ENCODE assay signal across 21 cellular contexts in the genomic region with DNA sequence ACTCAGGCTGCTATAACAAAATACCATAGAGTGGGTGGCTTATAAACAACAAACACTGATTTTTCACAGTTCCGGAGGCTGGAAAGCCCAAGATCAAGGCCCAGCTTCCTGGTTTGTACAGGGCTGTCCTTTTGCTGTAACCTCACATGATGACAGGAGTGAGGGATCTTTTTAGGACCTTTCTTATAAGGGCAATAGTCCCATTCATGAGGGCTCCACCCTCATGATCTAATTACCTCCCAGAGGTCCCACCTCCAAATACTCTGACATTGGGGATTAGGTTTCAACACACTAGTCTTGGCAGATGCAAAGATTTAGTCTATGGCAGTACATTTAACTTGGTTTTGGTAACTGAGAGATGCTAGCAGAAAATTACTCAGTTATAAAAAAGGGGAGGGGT. TPM values are rescaled to one million over a fixed set of nuclear protein-coding genes. Genes with fewer than 3 reads are reported as not detected.
A peak's percentile ranks its signal among the peaks of the same experiment; 100 is the strongest.
DNase-seq lines count a peak whose midpoint lies in the region; ATAC-seq, FAIRE-seq and TF ChIP-seq lines count a peak whose summit lies in the region.
"Had no signal": no experiment of that assay in that cellular context is flagged by ENCODE, and none has a peak within 500 bp of the region (broad histone marks: within the 10 kb centered on the region; RNA-seq: fewer than 3 reads in every experiment).

No MANE protein-coding gene starts in this region.

- H3K9ac ChIP-seq in GM12878 (ENCODE audit: control insufficient read depth, insufficient read depth, low read length) (no peak overlapping the region), skeletal muscle tissue (ENCODE audit: low read depth in 1 of 3, low read length in 3 of 3) (no peak overlapping the region)

- no peak overlapping the region for H3K4me3 Mint-ChIP-seq in activated CD4-positive, alpha-beta memory T cell treated with anti-CD3 and anti-CD28 coated beads, Interleukin-2, amount 10 ng/mL, durations not matched to agents 7 days and 5 days
- no peak overlapping the region for H3K4me3 Mint-ChIP-seq in activated CD4-positive, alpha-beta memory T cell treated with anti-CD3 and anti-CD28 coated beads for 36 hours
- H3K4me3 Mint-ChIP-seq: CD8-positive, alpha-beta T cell had no signal

- H3K4me1 ChIP-seq in GM12878 (ENCODE audit: control insufficient read depth, insufficient read depth, low read length) = peaks cover 6% of the 10 kb centered on the region; the same call in 1 of the 2 replicates
- peaks cover 5 to 22% (median 18%) of the 10 kb centered on the region in 3 donors for H3K4me1 ChIP-seq in skeletal muscle tissue (ENCODE audit: control insufficient read depth in 3 of 3, insufficient read depth in 3 of 3, low read length in 3 of 3)
- H3K4me1 ChIP-seq in OCI-LY7 (ENCODE audit: insufficient read depth, low read length, poor library complexity, severe bottlenecking) = no peaks in the 10 kb centered on the region
- H3K4me1 ChIP-seq: SJCRH30 had no signal

- ATAC-seq in GM12878 (no peak), GM18505 (IDR thresholded peaks at IDR 0.05; ENCODE audit: unreplicated experiment) (no peak)
- ATAC-seq: CD8-positive, alpha-beta T cell; HepG2 had no signal

- no peak for TF ChIP-seq CTCF in HL-60 (IDR thresholded peaks at IDR 0.05; ENCODE audit: insufficient read depth, low read length)
- no peak for TF ChIP-seq CTCF in GM12878 (IDR thresholded peaks at IDR 0.05 in 2 of 3, conservative IDR thresholded peaks at IDR 0.05 in 1 of 3; ENCODE audit: control insufficient read depth in 2 of 3, extremely low read depth in 1 of 3, insufficient read depth in 1 of 3, low read depth in 3 of 3, low read length in 3 of 3)
- TF ChIP-seq CTCF in OCI-LY7 (conservative IDR thresholded peaks at IDR 0.05; ENCODE audit: low read length) = no peak

- SMC1A ChIA-PET in GM12878 (lab: Charles Lee; ENCODE audit: uncharacterized antibody, unreplicated experiment) = interaction anchor here (0.6 to 1.2 kb wide), 2 partner anchors 14 to 72 kb away, joined by 3 read pairs; no protein-coding TSS in a partner anchor

- H3K27ac ChIP-seq in HL-60 (replicated peaks) (peak overlapping the region; percentile 7; the same call in 1 of the 2 replicates), GM12878 (ENCODE audit: control insufficient read depth, insufficient read depth) (no peak overlapping the region), skeletal muscle tissue (ENCODE audit: low read depth, low read length) (peak overlapping the region; percentile 27), OCI-LY7 (ENCODE audit: low read depth, low read length, poor library complexity, severe bottlenecking) (no peak overlapping the region)
- H3K27ac ChIP-seq: SJCRH30 had no signal

- POLR2A ChIA-PET in activated CD4-positive, alpha-beta memory T cell treated with anti-CD3 and anti-CD28 coated beads, Interleukin-2, amount 10 ng/mL, durations not matched to agents 7 days and 5 days (lab: Charles Lee) = interaction anchor here (1.8 to 3.1 kb wide), 2 partner anchors 21 to 102 kb away, joined by 5 to 21 read pairs; a partner anchor contains a TSS
- POLR2A ChIA-PET in activated CD4-positive, alpha-beta memory T cell treated with anti-CD3 and anti-CD28 coated beads for 36 hours (lab: Charles Lee) = no interaction called here
- POLR2A ChIA-PET in GM12878 (lab: Charles Lee) = interaction anchor here (0.6 to 0.8 kb wide), 2 partner anchors 14 to 337 kb away, joined by 3 to 4 read pairs; no protein-coding TSS in a partner anchor
- POLR2A ChIA-PET in OCI-LY7 (lab: Charles Lee) = interaction anchor here (0.7 to 1.0 kb wide), 2 partner anchors 16 to 215 kb away, joined by 3 read pairs; no protein-coding TSS in a partner anchor

- H3K9me3 ChIP-seq in GM12878 (replicated peaks; ENCODE audit: control insufficient read depth, insufficient read depth, low read length) = no peaks in the 10 kb centered on the region
- no peaks in the 10 kb centered on the region for H3K9me3 ChIP-seq in skeletal muscle tissue (ENCODE audit: control insufficient read depth in 3 of 3, low read length in 3 of 3)
- H3K9me3 ChIP-seq in OCI-LY7 (ENCODE audit: low read length) = no peaks in the 10 kb centered on the region
- H3K9me3 ChIP-seq: BE2C, SJCRH30 had no signal

- H3K79me2 ChIP-seq in GM12878 (ENCODE audit: control insufficient read depth, insufficient read depth, low read length) (no peaks in the 10 kb centered on the region), OCI-LY7 (ENCODE audit: insufficient read depth, low read depth, low read length) (no peaks in the 10 kb centered on the region)

- intact Hi-C loops in activated CD4-positive, alpha-beta memory T cell treated with anti-CD3 and anti-CD28 coated beads for 36 hours (cut with micrococcal nuclease) = no loop called here
- intact Hi-C loops in GM12878 (cut with micrococcal nuclease; ENCODE audit: unreplicated experiment) = no loop called here
- intact Hi-C loops in OCI-LY7 (cut with micrococcal nuclease; ENCODE audit: unreplicated experiment) = no loop called here

- peak; percentile 18 for FAIRE-seq in GM12878 (lab: Jason Lieb, UNC)
- FAIRE-seq: A204.1, GM12891, GM18507, H1, HepG2 had no signal

- in situ Hi-C loops in GM12878 (cut with MboI) = no loop called here

- H3K36me3 ChIP-seq in GM12878 (ENCODE audit: control insufficient read depth in 2 of 2, insufficient read depth in 2 of 2, low read length in 1 of 2) = no peaks in the 10 kb centered on the region
- no peaks in the 10 kb centered on the region for H3K36me3 ChIP-seq in skeletal muscle tissue (ENCODE audit: control insufficient read depth in 3 of 3, insufficient read depth in 3 of 3, low read length in 3 of 3)
- H3K36me3 ChIP-seq in OCI-LY7 (ENCODE audit: insufficient read depth, low read length) = no peaks in the 10 kb centered on the region
- H3K36me3 ChIP-seq: BE2C, SJCRH30 had no signal

- no peak overlapping the region for H3K4me3 ChIP-seq in HL-60 (replicated peaks; ENCODE audit: insufficient read depth, low read length)
- no peak overlapping the region for H3K4me3 ChIP-seq in GM12878
- no peak overlapping the region for H3K4me3 ChIP-seq in skeletal muscle tissue (ENCODE audit: low read length in 3 of 3)
- no peak overlapping the region for H3K4me3 ChIP-seq in OCI-LY7 (ENCODE audit: low read depth, low read length, poor library complexity, severe bottlenecking)
- H3K4me3 ChIP-seq: SJCRH30 had no signal

- no peaks in the 10 kb centered on the region for H3K9me2 ChIP-seq in OCI-LY7 (ENCODE audit: insufficient read depth, low read length)

- DNase-seq in activated CD4-positive, alpha-beta memory T cell treated with anti-CD3 and anti-CD28 coated beads, Interleukin-2, amount 10 ng/mL, durations not matched to agents 7 days and 5 days = no peak
- no peak for DNase-seq in activated CD4-positive, alpha-beta memory T cell treated with anti-CD3 and anti-CD28 coated beads for 36 hours
- DNase-seq in HL-60 (ENCODE audit: low read depth in 1 of 2, low spot score in 1 of 2) = no peak
- DNase-seq in GM12878 (ENCODE audit: low read depth, low spot score) = no peak
- no peak for DNase-seq in OCI-LY7 (ENCODE audit: low spot score)
- DNase-seq: BE2C; CD8-positive, alpha-beta T cell; DMS53; EL; NCI-H1417; NCI-H187; NCI-H446; NCI-H526 treated with DMSO at 0.1 percent for 48 hours had no signal

- peaks cover 13% of the 10 kb centered on the region for H3K36me3 Mint-ChIP-seq in activated CD4-positive, alpha-beta memory T cell treated with anti-CD3 and anti-CD28 coated beads, Interleukin-2, amount 10 ng/mL, durations not matched to agents 7 days and 5 days (ENCODE audit: low read depth)
- H3K36me3 Mint-ChIP-seq in activated CD4-positive, alpha-beta memory T cell treated with anti-CD3 and anti-CD28 coated beads for 36 hours = no peaks in the 10 kb centered on the region
- H3K36me3 Mint-ChIP-seq: CD8-positive, alpha-beta T cell had no signal

- H3K27me3 ChIP-seq in HL-60 (ENCODE audit: insufficient read depth, poor library complexity, severe bottlenecking) (no peaks in the 10 kb centered on the region), GM12878 (replicated peaks in 1 of 2; ENCODE audit: control insufficient read depth in 2 of 2, insufficient read depth in 2 of 2, low read length in 1 of 2) (no peaks in the 10 kb centered on the region), skeletal muscle tissue (ENCODE audit: control insufficient read depth in 3 of 3, insufficient read depth in 3 of 3, low read length in 3 of 3) (no peaks in the 10 kb centered on the region)
- H3K27me3 ChIP-seq: BE2C, SJCRH30 had no signal

- H3K27me3 Mint-ChIP-seq in activated CD4-positive, alpha-beta memory T cell treated with anti-CD3 and anti-CD28 coated beads, Interleukin-2, amount 10 ng/mL, durations not matched to agents 7 days and 5 days = no peaks in the 10 kb centered on the region
- H3K27me3 Mint-ChIP-seq in activated CD4-positive, alpha-beta memory T cell treated with anti-CD3 and anti-CD28 coated beads for 36 hours = no peaks in the 10 kb centered on the region

- RAD21 ChIA-PET in GM12878 (lab: Charles Lee; ENCODE audit: unreplicated experiment) = interaction anchor here (1.3 kb wide), 1 partner anchor 9 kb away, joined by 7 read pairs; no protein-coding TSS in a partner anchor

- no TSS peak for BruUV-seq in GM12878 (replicated peaks; lab: Mats Ljungman, UMichigan)
- BruUV-seq in OCI-LY7 (replicated peaks; lab: Mats Ljungman, UMichigan) = no TSS peak

- no peak for TF ChIP-seq POLR2A in GM12878 (IDR thresholded peaks at IDR 0.05; ENCODE audit: low read depth, low read length)
- TF ChIP-seq POLR2A in GM18505 (IDR thresholded peaks at IDR 0.05; ENCODE audit: borderline replicate concordance, extremely low read depth, insufficient read depth, insufficient read length) = no peak

- TF ChIP-seq EP300 in GM12878 (IDR thresholded peaks at IDR 0.05; ENCODE audit: borderline replicate concordance in 1 of 2, control insufficient read depth in 1 of 2, low read depth in 2 of 2, low read length in 2 of 2) = no peak

- no peak for TF ChIP-seq RAD21 in GM12878 (IDR thresholded peaks at IDR 0.05; ENCODE audit: insufficient read depth, low read depth, low read length)

- H3K4me2 ChIP-seq in GM12878 (ENCODE audit: control insufficient read depth, insufficient read depth) (no peak overlapping the region), OCI-LY7 (ENCODE audit: low read length) (no peak overlapping the region)

- H2AFZ ChIP-seq in GM12878 (ENCODE audit: control insufficient read depth, low read depth, low read length) (no peak overlapping the region), OCI-LY7 (ENCODE audit: low read length) (no peak overlapping the region)

- CTCF ChIA-PET in activated CD4-positive, alpha-beta memory T cell treated with anti-CD3 and anti-CD28 coated beads, Interleukin-2, amount 10 ng/mL, durations not matched to agents 7 days and 5 days (lab: Charles Lee) = interaction anchor here (1.2 kb wide), 1 partner anchor 66 kb away, joined by 3 read pairs; no protein-coding TSS in a partner anchor
- CTCF ChIA-PET in activated CD4-positive, alpha-beta memory T cell treated with anti-CD3 and anti-CD28 coated beads for 36 hours (lab: Charles Lee) = no interaction called here
- CTCF ChIA-PET in GM12878 (lab: Yijun Ruan, JAX) = interaction anchor here (0.7 kb wide), 1 partner anchor 27 kb away, joined by 3 read pairs; no protein-coding TSS in a partner anchor
- CTCF ChIA-PET in OCI-LY7 (lab: Charles Lee; ENCODE audit: unreplicated experiment) = no interaction called here

- 100% methylated on average over 1 of the region's 1 CpG for WGBS in GM12878 (ENCODE audit: insufficient coverage, insufficient replicate concordance, low lambda C conversion rate, missing lambda C conversion rate)

- peak overlapping the region; percentile 23 for H3K27ac Mint-ChIP-seq in activated CD4-positive, alpha-beta memory T cell treated with anti-CD3 and anti-CD28 coated beads, Interleukin-2, amount 10 ng/mL, durations not matched to agents 7 days and 5 days
- H3K27ac Mint-ChIP-seq in activated CD4-positive, alpha-beta memory T cell treated with anti-CD3 and anti-CD28 coated beads for 36 hours = no peak overlapping the region
- H3K27ac Mint-ChIP-seq: CD8-positive, alpha-beta T cell had no signal

- H3K4me1 Mint-ChIP-seq in activated CD4-positive, alpha-beta memory T cell treated with anti-CD3 and anti-CD28 coated beads, Interleukin-2, amount 10 ng/mL, durations not matched to agents 7 days and 5 days = peaks cover 83% of the 10 kb centered on the region
- H3K4me1 Mint-ChIP-seq in activated CD4-positive, alpha-beta memory T cell treated with anti-CD3 and anti-CD28 coated beads for 36 hours (ENCODE audit: low read depth) = peaks cover 25% of the 10 kb centered on the region

- H4K20me1 ChIP-seq in GM12878 (ENCODE audit: control insufficient read depth, insufficient read depth) (no peaks in the 10 kb centered on the region), OCI-LY7 (ENCODE audit: insufficient read depth, low read length) (no peaks in the 10 kb centered on the region)

- H3K9me3 Mint-ChIP-seq in activated CD4-positive, alpha-beta memory T cell treated with anti-CD3 and anti-CD28 coated beads, Interleukin-2, amount 10 ng/mL, durations not matched to agents 7 days and 5 days = no peaks in the 10 kb centered on the region
- no peaks in the 10 kb centered on the region for H3K9me3 Mint-ChIP-seq in activated CD4-positive, alpha-beta memory T cell treated with anti-CD3 and anti-CD28 coated beads for 36 hours
- H3K9me3 Mint-ChIP-seq: CD8-positive, alpha-beta T cell had no signal

RNA-seq across cellular contexts. Expression of a gene that starts 20.9 kb away (rescaled TPM):
- 10 to 100 TPM; 27.2 to 27.7 TPM for total RNA-seq in activated CD4-positive, alpha-beta memory T cell treated with anti-CD3 and anti-CD28 coated beads, Interleukin-2, amount 10 ng/mL, durations not matched to agents 7 days and 5 days
- total RNA-seq in activated CD4-positive, alpha-beta memory T cell treated with anti-CD3 and anti-CD28 coated beads for 36 hours = 1 to 10 TPM; 4.2 to 7.2 TPM
- 1.5 and 2.2 TPM in 2 replicates for total RNA-seq in GM12878 (2013; cell fraction: nucleolus; rRNA removed)
- total RNA-seq in GM12878 (2014; rRNA removed) (0.65 and 0.79 TPM in 2 replicates), GM12878 (2014; rRNA removed; fragmentation: Illumina TruSeq; extraction: Trizol) (0.54 and 0.60 TPM in 2 replicates), GM12878 (2021) (0.90 and 1.1 TPM in 2 replicates), skeletal muscle tissue (32.4 TPM), OCI-LY7 (2022) (not detected in 2 replicates)
- not detected for polyA plus RNA-seq in GM12878 (2011; ENCODE audit: low read depth)
- polyA plus RNA-seq in GM12878 (2011; rRNA removed) (0.39 and 0.53 TPM in 2 replicates), GM12878 (2014; fragmentation: Illumina TruSeq; extraction: Trizol) (0.51 and 0.59 TPM in 2 replicates), GM12878 (2014; fragmentation: Nextera tagmentation; extraction: Ambion mirVana) (under 1 TPM; 0.26 to 0.47 TPM), GM12878 (2014; rRNA removed) (0.51 and 1.4 TPM in 2 replicates), GM12878 (2016; fragmentation: Nextera tagmentation; extraction: Ambion mirVana) (under 1 TPM; 0.43 to 0.67 TPM)
- 0.17 and 0.34 TPM in 2 replicates for polyA plus RNA-seq in GM12878 (2011; cell fraction: cytosol; rRNA removed)
- 0.16 and 0.27 TPM in 2 replicates for polyA plus RNA-seq in GM12878 (2011; cell fraction: nucleus; rRNA removed)
- 0.16 and 0.44 TPM in 2 replicates for polyA plus RNA-seq in GM12878 (2012)
- 0.07 TPM in 1 of 2 replicates, not detected in the other for polyA minus RNA-seq in GM12878 (2011; rRNA and poly(A)+ RNA removed)
- not detected in 2 replicates for polyA minus RNA-seq in GM12878 (2011; cell fraction: cytosol; rRNA and poly(A)+ RNA removed)
- 0.19 and 0.36 TPM in 2 replicates for polyA minus RNA-seq in GM12878 (2011; cell fraction: nucleus; rRNA and poly(A)+ RNA removed)
- total RNA-seq in OCI-LY7 (2014; rRNA removed; shearing (Covaris generic)) = 0.41 TPM in 1 of 2 replicates, not detected in the other

Comparison
In these comparisons a context has a peak if more than half of its experiments do, and no peak if none do; other contexts are left out.
1. CTCF ChIA-PET loops: an anchor here in activated CD4-positive, alpha-beta memory T cell treated with anti-CD3 and anti-CD28 coated beads, Interleukin-2, amount 10 ng/mL, durations not matched to agents 7 days and 5 days (1.2 kb wide) and GM12878 (0.7 kb wide); none called in activated CD4-positive, alpha-beta memory T cell treated with anti-CD3 and anti-CD28 coated beads for 36 hours and OCI-LY7.
2. H3K27ac ChIP-seq: peak in HL-60 (single experiment) and skeletal muscle tissue (single experiment); none in GM12878 (single experiment) and OCI-LY7 (single experiment).